12 cellular contexts compared by ENCODE assay signal in genomic region chr3:141553055-141553454, GRCh38.
DNase-seq lines count a peak whose midpoint lies in the region; ATAC-seq, FAIRE-seq and TF ChIP-seq lines count a peak whose summit lies in the region.
"Had no signal": no experiment of that assay in that cellular context is flagged by ENCODE, and none has a peak within 500 bp of the region (broad histone marks: within the 10 kb centered on the region; RNA-seq: fewer than 3 reads in every experiment).

No MANE protein-coding gene starts in this region.

- ATAC-seq in central memory CD8-positive, alpha-beta T cell (replicated peaks; ENCODE audit: extremely low read depth, poor library complexity, severe bottlenecking) = peak; percentile 94
- ATAC-seq in stimulated activated effector memory CD8-positive, alpha-beta T cell treated with anti-CD3 and anti-CD28 coated beads, Interleukin-12 subunit alpha, Interleukin-12 subunit beta, amount 100 ng/mL, for 72 hours = peak; percentile 83

- POLR2A ChIA-PET in RWPE1 (lab: Yijun Ruan, JAX; ENCODE audit: low non-redundant PET) = no interaction called here

- peak overlapping the region; percentile 50 for H3K4me3 Mint-ChIP-seq in activated T-cell treated with anti-CD3 and anti-CD28 coated beads, Interleukin-2, amount 50 U/mL, for 24 hours
- H3K4me3 Mint-ChIP-seq in central memory CD8-positive, alpha-beta T cell = peak overlapping the region; percentile 17
- H3K4me3 Mint-ChIP-seq in stimulated activated effector memory CD8-positive, alpha-beta T cell treated with anti-CD3 and anti-CD28 coated beads, Interleukin-12 subunit alpha, Interleukin-12 subunit beta, amount 100 ng/mL, for 72 hours = peak overlapping the region; percentile 47

- TF ChIP-seq CTCF in RWPE1 (conservative IDR thresholded peaks at IDR 0.05; ENCODE audit: low read depth) = no peak

- no peaks in the 10 kb centered on the region for H3K27me3 Mint-ChIP-seq in activated T-cell treated with anti-CD3 and anti-CD28 coated beads, Interleukin-2, amount 50 U/mL, for 24 hours
- H3K27me3 Mint-ChIP-seq in central memory CD8-positive, alpha-beta T cell = no peaks in the 10 kb centered on the region

- peak overlapping the region; percentile 96 for H3K27ac Mint-ChIP-seq in activated T-cell treated with anti-CD3 and anti-CD28 coated beads, Interleukin-2, amount 50 U/mL, for 24 hours
- H3K27ac Mint-ChIP-seq in central memory CD8-positive, alpha-beta T cell (ENCODE audit: low read depth) = peak overlapping the region; percentile 20
- peak overlapping the region; percentile 91 for H3K27ac Mint-ChIP-seq in stimulated activated effector memory CD8-positive, alpha-beta T cell treated with anti-CD3 and anti-CD28 coated beads, Interleukin-12 subunit alpha, Interleukin-12 subunit beta, amount 100 ng/mL, for 72 hours

- peaks cover 55% of the 10 kb centered on the region for H3K36me3 Mint-ChIP-seq in activated T-cell treated with anti-CD3 and anti-CD28 coated beads, Interleukin-2, amount 50 U/mL, for 24 hours (ENCODE audit: low read depth)
- peaks cover 12% of the 10 kb centered on the region for H3K36me3 Mint-ChIP-seq in central memory CD8-positive, alpha-beta T cell (ENCODE audit: insufficient read depth)
- H3K36me3 Mint-ChIP-seq in stimulated activated effector memory CD8-positive, alpha-beta T cell treated with anti-CD3 and anti-CD28 coated beads, Interleukin-12 subunit alpha, Interleukin-12 subunit beta, amount 100 ng/mL, for 72 hours = peaks cover 40% of the 10 kb centered on the region

- no peak for FAIRE-seq in GM19239 (lab: Jason Lieb, UNC)

- peaks cover 59% of the 10 kb centered on the region for H3K4me1 Mint-ChIP-seq in activated T-cell treated with anti-CD3 and anti-CD28 coated beads, Interleukin-2, amount 50 U/mL, for 24 hours (ENCODE audit: low read depth)
- H3K4me1 Mint-ChIP-seq in central memory CD8-positive, alpha-beta T cell = peaks cover 43% of the 10 kb centered on the region
- peaks cover 45% of the 10 kb centered on the region for H3K4me1 Mint-ChIP-seq in stimulated activated effector memory CD8-positive, alpha-beta T cell treated with anti-CD3 and anti-CD28 coated beads, Interleukin-12 subunit alpha, Interleukin-12 subunit beta, amount 100 ng/mL, for 72 hours

- DNase-seq in activated T-cell treated with anti-CD3 and anti-CD28 coated beads, Interleukin-2, amount 50 U/mL, for 24 hours = no peak
- no peak for DNase-seq in activated T-cell treated with anti-CD3 and anti-CD28 coated beads, Interleukin-2, amount 50 U/mL, for 1 hour
- peak; percentile 44 for DNase-seq in OCI-M1 (lab: John Stamatoyannopoulos, UW)
- DNase-seq in central memory CD8-positive, alpha-beta T cell (ENCODE audit: low spot score in 2 of 2) = peak in 1 of 2 donors; percentile 35
- DNase-seq in stimulated activated effector memory CD8-positive, alpha-beta T cell treated with anti-CD3 and anti-CD28 coated beads, Interleukin-12 subunit alpha, Interleukin-12 subunit beta, amount 100 ng/mL, for 72 hours (ENCODE audit: low spot score in 2 of 2) = no peak
- no peak for DNase-seq in RWPE1 (ENCODE audit: low spot score)
- no peak for DNase-seq in ecto neural progenitor cell (ENCODE audit: low spot score)
- DNase-seq in GM19239 (ENCODE audit: insufficient read length, low spot score) = no peak
- DNase-seq: EL, NCI-H187 treated with DMSO at 0.1 percent for 48 hours, sigmoid colon, trophoblast cell had no signal

- H3K9me3 Mint-ChIP-seq in activated T-cell treated with anti-CD3 and anti-CD28 coated beads, Interleukin-2, amount 50 U/mL, for 24 hours = peaks cover 3% of the 10 kb centered on the region
- no peaks in the 10 kb centered on the region for H3K9me3 Mint-ChIP-seq in central memory CD8-positive, alpha-beta T cell
- peaks cover 2% of the 10 kb centered on the region for H3K9me3 Mint-ChIP-seq in stimulated activated effector memory CD8-positive, alpha-beta T cell treated with anti-CD3 and anti-CD28 coated beads, Interleukin-12 subunit alpha, Interleukin-12 subunit beta, amount 100 ng/mL, for 72 hours

- CTCF ChIA-PET in RWPE1 (lab: Yijun Ruan, JAX) = interaction anchor here (0.6 to 1.5 kb wide), 3 partner anchors 9 to 220 kb away, joined by 3 to 6 read pairs (median 4); no protein-coding TSS in a partner anchor

- H3K27ac ChIP-seq in RWPE1 = no peak overlapping the region
- H3K27ac ChIP-seq: sigmoid colon had no signal

Comparison
In these comparisons a context has a peak if more than half of its experiments do, and no peak if none do; other contexts are left out.
1. H3K27ac Mint-ChIP-seq: peak in every context shown above with its lines; median percentile 96 in activated T-cell treated with anti-CD3 and anti-CD28 coated beads, Interleukin-2, amount 50 U/mL, for 24 hours; 91 in stimulated activated effector memory CD8-positive, alpha-beta T cell treated with anti-CD3 and anti-CD28 coated beads, Interleukin-12 subunit alpha, Interleukin-12 subunit beta, amount 100 ng/mL, for 72 hours; 20 in central memory CD8-positive, alpha-beta T cell.